2 cellular contexts compared by ENCODE assay signal in the genomic region with DNA sequence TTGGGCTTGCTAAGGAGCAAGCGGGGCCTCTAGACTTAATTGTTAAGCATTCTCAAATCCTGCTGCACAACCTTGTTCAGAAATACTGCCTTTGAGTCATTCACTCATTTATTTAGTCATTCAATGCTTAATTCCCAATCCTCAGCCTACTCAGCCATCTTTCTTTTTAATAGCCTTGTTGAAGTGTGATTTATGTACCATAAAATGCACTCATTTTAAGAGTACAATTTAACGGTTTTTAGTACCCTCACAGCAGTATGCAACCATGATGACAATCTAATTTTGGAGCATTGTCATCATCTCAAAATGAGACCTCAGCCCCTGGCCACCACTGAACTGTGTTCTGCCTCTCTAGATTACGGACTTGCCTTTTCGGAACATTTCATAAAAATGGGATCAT.
"Had no signal": no experiment of that assay in that cellular context is flagged by ENCODE, and none has a peak within 500 bp of the region (broad histone marks: within the 10 kb centered on the region; RNA-seq: fewer than 3 reads in every experiment).

No MANE protein-coding gene starts in this region.

- ATAC-seq: GM12878 had no signal

- H3K4me3 ChIP-seq: GM12878 had no signal

- DNase-seq: GDM1 had no signal
